ENCODE assay signal across 8 cellular contexts in genomic region chr6:70566751-70567382, GRCh38. TPM values are rescaled to one million over a fixed set of nuclear protein-coding genes. Genes with fewer than 3 reads are reported as not detected.
A peak's percentile ranks its signal among the peaks of the same experiment; 100 is the strongest.
DNase-seq lines count a peak whose midpoint lies in the region; ATAC-seq and TF ChIP-seq lines count a peak whose summit lies in the region.

TSS of gene SDHAF4 (plus strand) at chr6:70566930. CDS start at chr6:70566941, 11 bp downstream.

- no peaks in the 10 kb centered on the region for H3K36me3 ChIP-seq in neural cell (ENCODE audit: insufficient read depth, low read length)

- H2BK20ac ChIP-seq in H9 (ENCODE audit: low read depth, low read length, poor library complexity, severe bottlenecking) = no peak within 1 kb of the TSS

- no peaks in the 10 kb centered on the region for H3K9me3 ChIP-seq in H9 (ENCODE audit: control insufficient read depth, low read depth, low read length)
- no peaks in the 10 kb centered on the region for H3K9me3 ChIP-seq in neural cell (ENCODE audit: low read length)

- peak within 1 kb of the TSS; percentile 99 for H3K14ac ChIP-seq in H9 (ENCODE audit: insufficient read depth, low read length)

- no peak within 1 kb of the TSS for H3K4ac ChIP-seq in H9 (ENCODE audit: low read depth, low read length)

- peaks cover 8% of the 10 kb centered on the region for H3K27me3 Mint-ChIP-seq in H9 (ENCODE audit: low read depth)
- H3K27me3 Mint-ChIP-seq in stimulated activated naive CD8-positive, alpha-beta T cell treated with anti-CD3 and anti-CD28 coated beads, Interleukin-15, amount 100 ng/mL, for 72 hours = no peaks in the 10 kb centered on the region

- peak; percentile 95 for DNase-seq in G401 (ENCODE audit: low spot score)
- DNase-seq in H9 = peak; percentile 94
- peak; percentile 91 for DNase-seq in M059J (ENCODE audit: low read depth)
- peak; percentile 98 for DNase-seq in activated effector memory CD4-positive, alpha-beta T cell treated with anti-CD3 and anti-CD28 coated beads, Interleukin-2, amount 50 U/mL, for 16 hours
- DNase-seq in fibroblast of villous mesenchyme (ENCODE audit: low read depth) = peak; percentile 84
- peak; percentile 91 to 93 for DNase-seq in stimulated activated naive CD8-positive, alpha-beta T cell treated with anti-CD3 and anti-CD28 coated beads, Interleukin-15, amount 100 ng/mL, for 72 hours

- peak within 1 kb of the TSS; percentile 77 to 88 for H3K4me3 Mint-ChIP-seq in H9
- H3K4me3 Mint-ChIP-seq in stimulated activated naive CD8-positive, alpha-beta T cell treated with anti-CD3 and anti-CD28 coated beads, Interleukin-15, amount 100 ng/mL, for 72 hours = peak within 1 kb of the TSS; percentile 81 to 86

- no CpG with 5 or more reads among the region's 49 CpGs for WGBS in H9 (ENCODE audit: extremely low coverage, insufficient read length, low lambda C conversion rate)

- peak within 1 kb of the TSS; percentile 96 for H3K18ac ChIP-seq in H9 (ENCODE audit: insufficient read length, low read depth, low read length)

- H3K9me3 Mint-ChIP-seq in H9 = peaks cover 0 to 6% of the 10 kb centered on the region in 2 experiments; a peak in 2 of 5 replicates
- no peaks in the 10 kb centered on the region for H3K9me3 Mint-ChIP-seq in stimulated activated naive CD8-positive, alpha-beta T cell treated with anti-CD3 and anti-CD28 coated beads, Interleukin-15, amount 100 ng/mL, for 72 hours

- H4K8ac ChIP-seq in H9 (replicated peaks; ENCODE audit: insufficient read length, low read depth, low read length) = peak within 1 kb of the TSS; percentile 23

- peak within 1 kb of the TSS; percentile 78 for H3K4me3 ChIP-seq in fibroblast of villous mesenchyme (ENCODE audit: low read depth, low read length)
- H3K4me3 ChIP-seq in neural cell (ENCODE audit: low read length) = peak within 1 kb of the TSS; percentile 81

- H3K23ac ChIP-seq in H9 (ENCODE audit: insufficient read length, low read depth, low read length) = no peak within 1 kb of the TSS

- H3K4me1 Mint-ChIP-seq in H9 = peaks cover 15 to 18% of the 10 kb centered on the region in 2 experiments
- peaks cover 8% of the 10 kb centered on the region for H3K4me1 Mint-ChIP-seq in stimulated activated naive CD8-positive, alpha-beta T cell treated with anti-CD3 and anti-CD28 coated beads, Interleukin-15, amount 100 ng/mL, for 72 hours

- peak within 1 kb of the TSS; percentile 64 for H4K5ac ChIP-seq in H9 (ENCODE audit: insufficient read length, low read depth, low read length)

- TF ChIP-seq POLR2A in Raji (IDR thresholded peaks at IDR 0.05; ENCODE audit: insufficient read depth, low read depth, low read length) = peak; percentile 99

- peak within 1 kb of the TSS; percentile 48 for H2AFZ ChIP-seq in H9 (ENCODE audit: low read length)
- H2AFZ ChIP-seq in neural cell (ENCODE audit: low read depth, low read length) = peak within 1 kb of the TSS; percentile 53

- H4K20me1 ChIP-seq in H9 (ENCODE audit: control insufficient read depth, insufficient read depth, insufficient read length) (no peaks in the 10 kb centered on the region), neural cell (ENCODE audit: insufficient read depth) (no peaks in the 10 kb centered on the region)

- no peak within 1 kb of the TSS for H3K27ac ChIP-seq in H9 (ENCODE audit: insufficient read length, low read depth, low read length)
- peak within 1 kb of the TSS; percentile 70 for H3K27ac ChIP-seq in neural cell (ENCODE audit: low read length)

- H2BK12ac ChIP-seq in H9 (ENCODE audit: insufficient read length, low read depth, low read length) = no peak within 1 kb of the TSS

- H3T11ph ChIP-seq in H9 (ENCODE audit: low read length) = no peak within 1 kb of the TSS

- H3K27ac Mint-ChIP-seq in H9 = peak within 1 kb of the TSS; percentile 58 to 86 (median 75); a peak in 3 of 7 replicates
- H3K27ac Mint-ChIP-seq in stimulated activated naive CD8-positive, alpha-beta T cell treated with anti-CD3 and anti-CD28 coated beads, Interleukin-15, amount 100 ng/mL, for 72 hours = peak within 1 kb of the TSS; percentile 93 to 96

- H4K91ac ChIP-seq in H9 (ENCODE audit: insufficient read length, low read depth, low read length) = no peak within 1 kb of the TSS

- H3K56ac ChIP-seq in H9 (ENCODE audit: insufficient read length, low read depth, low read length) = no peak within 1 kb of the TSS

- no peaks in the 10 kb centered on the region for H3F3A ChIP-seq in neural cell (ENCODE audit: insufficient read depth, low read length, poor library complexity, severe bottlenecking)

- in situ Hi-C loops in G401 (cut with HindIII; ENCODE audit: low sequenced_read_pairs) = no loop called here

- no peak within 1 kb of the TSS for H2BK120ac ChIP-seq in H9 (ENCODE audit: low read depth, low read length, poor library complexity, severe bottlenecking)

- no peak within 1 kb of the TSS for H2AK5ac ChIP-seq in H9 (ENCODE audit: insufficient read length, low read length)

- H3K9me2 ChIP-seq in neural cell (ENCODE audit: insufficient read depth, low read length) = no peaks in the 10 kb centered on the region

- TF ChIP-seq RAD21 in neural cell (conservative IDR thresholded peaks at IDR 0.05) = peak; percentile 30

- no peaks in the 10 kb centered on the region for H3K23me2 ChIP-seq in H9 (ENCODE audit: insufficient read length, low read depth, low read length, poor library complexity, severe bottlenecking)

- H3K79me2 ChIP-seq in H9 (ENCODE audit: insufficient read depth, low read length) (no peaks in the 10 kb centered on the region), neural cell (replicated peaks; ENCODE audit: insufficient read depth, low read length) (peaks cover 4% of the 10 kb centered on the region)

- H3K27me3 ChIP-seq in H9 (ENCODE audit: insufficient read depth, low read length) (no peaks in the 10 kb centered on the region), neural cell (ENCODE audit: insufficient read depth, low read depth, low read length) (no peaks in the 10 kb centered on the region)

- H3K9ac ChIP-seq in H9 (ENCODE audit: extremely low read depth, insufficient read length, low read length) (peak within 1 kb of the TSS; percentile 93), neural cell (ENCODE audit: low read length) (peak within 1 kb of the TSS; percentile 83)

- H3K4me1 ChIP-seq in H9 (ENCODE audit: insufficient read depth, low read length) = peaks cover 3% of the 10 kb centered on the region

- H3K36me3 Mint-ChIP-seq in H9 (ENCODE audit: insufficient read depth in 1 of 3, low read depth in 3 of 3) = peaks cover 14 to 34% (median 19%) of the 10 kb centered on the region in 3 experiments

- TF ChIP-seq EP300 in neural cell (conservative IDR thresholded peaks at IDR 0.05; ENCODE audit: poor library complexity, severe bottlenecking) = peak; percentile 21

- no peaks in the 10 kb centered on the region for H3K79me1 ChIP-seq in H9 (ENCODE audit: insufficient read depth, low read depth, low read length, poor library complexity, severe bottlenecking)

- H2BK5ac ChIP-seq in H9 (ENCODE audit: insufficient read length, low read length) = no peak within 1 kb of the TSS

- no peak within 1 kb of the TSS for H2BK15ac ChIP-seq in H9 (ENCODE audit: low read depth, low read length)

- ATAC-seq in stimulated activated naive CD8-positive, alpha-beta T cell treated with anti-CD3 and anti-CD28 coated beads, Interleukin-15, amount 100 ng/mL, for 72 hours = peak; percentile 99

- TF ChIP-seq CTCF in H9 (conservative IDR thresholded peaks at IDR 0.05) (no peak), fibroblast of villous mesenchyme (IDR thresholded peaks at IDR 0.05; ENCODE audit: insufficient read depth, low read depth, low read length) (peak; percentile 28), neural cell (IDR thresholded peaks at IDR 0.05; ENCODE audit: poor library complexity, severe bottlenecking) (peak; percentile 52)

- H3K4me2 ChIP-seq in H9 (ENCODE audit: insufficient read depth, insufficient read length, low read length) (peak within 1 kb of the TSS; percentile 83), neural cell (ENCODE audit: low read length) (peak within 1 kb of the TSS; percentile 52)

TF ChIP-seq in neural cell, 6 proteins besides CTCF, POLR2A, EP300 and RAD21:
- TF ChIP-seq TAF1 (IDR thresholded peaks at IDR 0.05; ENCODE audit: low read depth) = no peak
- peak; percentile 45 for TF ChIP-seq REST (IDR thresholded peaks at IDR 0.05; ENCODE audit: borderline replicate concordance)
- TF ChIP-seq EZH2 (IDR thresholded peaks at IDR 0.05; ENCODE audit: borderline replicate concordance, insufficient read depth, low read length, poor library complexity, severe bottlenecking) = no peak
- peak; percentile 98 for TF ChIP-seq POLR2AphosphoS5 (IDR thresholded peaks at IDR 0.05)
- TF ChIP-seq SMC3 (conservative IDR thresholded peaks at IDR 0.05; ENCODE audit: poor library complexity) = peak; percentile 39
- peak; percentile 74 for TF ChIP-seq MXI1 (conservative IDR thresholded peaks at IDR 0.05; ENCODE audit: poor library complexity, severe bottlenecking)
TF ChIP-seq in neural cell: peak in this region for 4.

RNA-seq across cellular contexts. Expression of gene SDHAF4, which starts in this region (rescaled TPM):
- total RNA-seq in G401 (2014; rRNA removed; shearing (Covaris generic)) = 19.1 and 23.8 TPM in 2 replicates
- total RNA-seq in H9 (2021) (9.2 and 9.9 TPM in 2 replicates), fibroblast of villous mesenchyme (9.3 and 11.2 TPM in 2 replicates)
- 5.4 and 12.5 TPM in 2 replicates for total RNA-seq in M059J (2014; rRNA removed; shearing (Covaris generic))
- 28.2 and 50.2 TPM in 2 replicates for polyA plus RNA-seq in neural cell
- 19.0 and 21.2 TPM in 2 replicates for polyA minus RNA-seq in neural cell
